In the genomic region with DNA sequence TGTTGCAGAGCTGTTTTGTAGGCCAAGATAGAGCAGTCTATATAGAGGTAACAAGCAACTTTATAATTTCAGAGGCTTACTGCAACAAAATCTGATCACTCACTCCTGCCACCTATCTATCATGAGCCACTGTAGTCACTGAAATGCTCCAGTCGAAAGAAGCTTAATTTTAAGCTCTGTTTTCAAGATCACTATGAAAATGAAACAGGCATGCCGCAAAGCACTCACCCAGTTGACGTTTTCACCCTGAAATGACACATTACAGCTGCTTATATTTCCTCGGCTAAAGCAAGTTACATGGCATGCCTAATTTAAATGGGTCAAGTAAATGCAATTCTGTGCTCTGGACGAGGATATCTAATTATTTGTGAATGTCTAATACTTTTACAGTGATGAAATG, we compare ENCODE assay signal across 29 cellular contexts.
"Had no signal": no experiment of that assay in that cellular context is flagged by ENCODE, and none has a peak within 500 bp of the region (broad histone marks: within the 10 kb centered on the region; RNA-seq: fewer than 3 reads in every experiment).

No MANE protein-coding gene starts in this region.

- H3K27ac Mint-ChIP-seq: immature natural killer cell; naive thymus-derived CD8-positive, alpha-beta T cell; nephron progenitor cell; stimulated activated effector memory CD8-positive, alpha-beta T cell treated with anti-CD3 and anti-CD28 coated beads, Interleukin-12 subunit alpha, Interleukin-12 subunit beta, amount 100 ng/mL, for 72 hours had no signal

- H3K36me3 ChIP-seq: esophagus squamous epithelium, heart right ventricle, lower lobe of right lung, prostate gland, right atrium auricular region, sigmoid colon, stomach, thyroid gland, vagina had no signal

- H3K4me3 ChIP-seq: esophagus squamous epithelium, heart right ventricle, lower lobe of right lung, prostate gland, right atrium auricular region, sigmoid colon, stomach, thyroid gland, vagina had no signal

- H3K4me1 Mint-ChIP-seq: immature natural killer cell; naive thymus-derived CD8-positive, alpha-beta T cell; stimulated activated effector memory CD8-positive, alpha-beta T cell treated with anti-CD3 and anti-CD28 coated beads, Interleukin-12 subunit alpha, Interleukin-12 subunit beta, amount 100 ng/mL, for 72 hours had no signal

- H3K9me3 ChIP-seq: esophagus squamous epithelium, heart right ventricle, lower lobe of right lung, prostate gland, right atrium auricular region, sigmoid colon, thyroid gland, vagina had no signal

- ATAC-seq: heart right ventricle; left colon; left ventricle myocardium superior; lower lobe of right lung; naive thymus-derived CD8-positive, alpha-beta T cell; stimulated activated effector memory CD8-positive, alpha-beta T cell treated with anti-CD3 and anti-CD28 coated beads, Interleukin-12 subunit alpha, Interleukin-12 subunit beta, amount 100 ng/mL, for 72 hours had no signal

- H3K27me3 ChIP-seq: esophagus squamous epithelium, heart right ventricle, right atrium auricular region, sigmoid colon, stomach, thyroid gland, vagina had no signal

- H3K36me3 Mint-ChIP-seq: immature natural killer cell; naive thymus-derived CD8-positive, alpha-beta T cell; stimulated activated effector memory CD8-positive, alpha-beta T cell treated with anti-CD3 and anti-CD28 coated beads, Interleukin-12 subunit alpha, Interleukin-12 subunit beta, amount 100 ng/mL, for 72 hours had no signal

- H3K27ac ChIP-seq: esophagus squamous epithelium, heart right ventricle, lower lobe of right lung, prostate gland, right atrium auricular region, sigmoid colon, stomach, thyroid gland, vagina had no signal

- H3K4me3 Mint-ChIP-seq: immature natural killer cell; naive thymus-derived CD8-positive, alpha-beta T cell; nephron progenitor cell; stimulated activated effector memory CD8-positive, alpha-beta T cell treated with anti-CD3 and anti-CD28 coated beads, Interleukin-12 subunit alpha, Interleukin-12 subunit beta, amount 100 ng/mL, for 72 hours had no signal

- FAIRE-seq: endometrium had no signal

- H3K4me1 ChIP-seq: esophagus squamous epithelium, heart right ventricle, lower lobe of right lung, prostate gland, right atrium auricular region, sigmoid colon, stomach, thyroid gland, vagina had no signal

- DNase-seq: dermis blood vessel endothelial cell; effector memory CD4-positive, alpha-beta T cell; erythroblast; esophagus squamous epithelium; foreskin melanocyte; glutamatergic neuron; heart right ventricle; hippocampal formation; immature natural killer cell; islet precursor cell; kidney glomerular epithelial cell; left colon; left ventricle myocardium superior; lower lobe of right lung; naive thymus-derived CD8-positive, alpha-beta T cell; nephron progenitor cell; nucleus accumbens; sigmoid colon; stimulated activated CD4-positive, alpha-beta T cell treated with anti-CD3 and anti-CD28 coated beads, Interleukin-2, amount 100 ng/mL, for 24 hours; stimulated activated CD4-positive, alpha-beta T cell treated with anti-CD3 and anti-CD28 coated beads, Interleukin-4, amount 100 ng/mL, for 24 hours; stimulated activated naive CD4-positive, alpha-beta T cell treated with Interleukin-2 at 50 U/mL for 16 hours; stomach; thyroid gland; trophoblast cell had no signal
